8 cellular contexts compared by ENCODE assay signal in genomic region chr6:158803733-158804143, GRCh38. TPM values are rescaled to one million over a fixed set of nuclear protein-coding genes. Genes with fewer than 3 reads are reported as not detected.
DNase-seq lines count a peak whose midpoint lies in the region; ATAC-seq and TF ChIP-seq lines count a peak whose summit lies in the region.

No MANE protein-coding gene starts in this region.

- peaks cover 95% of the 10 kb centered on the region for H3K4me1 Mint-ChIP-seq in brain

- peak overlapping the region; percentile 6 to 92 (median 53) for H3K27ac Mint-ChIP-seq in brain

- H3K4me3 ChIP-seq in NB4 (ENCODE audit: low read depth, low read length) (peak overlapping the region; percentile 48), mucosa of descending colon (no peak overlapping the region), sigmoid colon (no peak overlapping the region)

- peak; percentile 63 for ATAC-seq in GM21825 (IDR thresholded peaks at IDR 0.05; ENCODE audit: unreplicated experiment)
- peak; percentile 7 for ATAC-seq in mucosa of descending colon
- no peak for ATAC-seq in HG03045 (IDR thresholded peaks at IDR 0.05; ENCODE audit: unreplicated experiment)

- DNase-seq in activated CD8-positive, alpha-beta memory T cell treated with anti-CD3 and anti-CD28 coated beads for 24 hours: peak; percentile 60
- no peak for DNase-seq in activated CD8-positive, alpha-beta memory T cell treated with anti-CD3 and anti-CD28 coated beads, Interleukin-2, amount 50 U/mL, for 48 hours
- DNase-seq in NB4 (ENCODE audit: low read depth) (peak; percentile 82), mucosa of descending colon (peak in 1 of 3 donors; percentile 64), sigmoid colon (no peak)

- no peak for TF ChIP-seq CTCF in NB4 (IDR thresholded peaks at IDR 0.05; ENCODE audit: low read depth, low read length)
- no peak for TF ChIP-seq CTCF in brain (conservative IDR thresholded peaks at IDR 0.05)
- no peak for TF ChIP-seq CTCF in mucosa of descending colon (IDR thresholded peaks at IDR 0.05)
- no peak for TF ChIP-seq CTCF in sigmoid colon (IDR thresholded peaks at IDR 0.05)

- H3K9me3 Mint-ChIP-seq in brain: no peaks in the 10 kb centered on the region

- TF ChIP-seq POLR2A in NB4 (IDR thresholded peaks at IDR 0.05; ENCODE audit: extremely low read depth, insufficient read length) (no peak), sigmoid colon (IDR thresholded peaks at IDR 0.05) (no peak)

- TF ChIP-seq EP300 in sigmoid colon (IDR thresholded peaks at IDR 0.05): no peak

- intact Hi-C loops in mucosa of descending colon (cut with DNase I, micrococcal nuclease): no loop called here
- intact Hi-C loops in sigmoid colon (cut with DNase I): no loop called here

- H3K9me3 ChIP-seq in mucosa of descending colon (no peaks in the 10 kb centered on the region), sigmoid colon (no peaks in the 10 kb centered on the region)

- H3K36me3 Mint-ChIP-seq in brain: peaks cover 21% of the 10 kb centered on the region

- H3K36me3 ChIP-seq in mucosa of descending colon (ENCODE audit: low read depth) (no peaks in the 10 kb centered on the region), sigmoid colon (peaks cover 0 to 5% (median 0%) of the 10 kb centered on the region in 4 donors)

- H3K4me1 ChIP-seq in mucosa of descending colon (ENCODE audit: low read depth): peaks cover 87% of the 10 kb centered on the region
- peaks cover 0 to 22% (median 18%) of the 10 kb centered on the region in 4 donors for H3K4me1 ChIP-seq in sigmoid colon

- peaks cover 3% of the 10 kb centered on the region for H3K27me3 Mint-ChIP-seq in brain

- H3K27me3 ChIP-seq in sigmoid colon: no peaks in the 10 kb centered on the region

- H3K4me3 Mint-ChIP-seq in brain: peak overlapping the region in 3 of 5 experiments; percentile 19 to 46 (median 33)

- H3K27ac ChIP-seq in sigmoid colon: no peak overlapping the region

- 18 to 27% methylated on average over 5 of the region's 5 CpGs for WGBS in sigmoid colon, 2 donors

RNA-seq across cellular contexts. Expression of gene EZR, which starts 15.4 kb away (rescaled TPM):
- polyA plus RNA-seq in brain (ENCODE audit: insufficient read depth, low read depth, low replicate concordance) (317 TPM), sigmoid colon (100 to 1,000 TPM; 214 to 333 (median 262) TPM)
- total RNA-seq in mucosa of descending colon (100 to 1,000 TPM; 220 to 421 (median 334) TPM), sigmoid colon (10 to 100 TPM; 33.5 to 46.0 (median 38.3) TPM)

Comparison
In these comparisons a context has a peak if more than half of its experiments do, and no peak if none do; other contexts are left out.
1. DNase-seq: peak in activated CD8-positive, alpha-beta memory T cell treated with anti-CD3 and anti-CD28 coated beads for 24 hours (single experiment) and NB4 (single experiment); none in activated CD8-positive, alpha-beta memory T cell treated with anti-CD3 and anti-CD28 coated beads, Interleukin-2, amount 50 U/mL, for 48 hours (single experiment) and sigmoid colon (single experiment).
2. RNA of gene EZR, which starts 15.4 kb away (total RNA-seq): 220 to 421 TPM in mucosa of descending colon; 33.5 to 46.0 TPM in sigmoid colon; every median in the first group is over 4 times any median in the second.